ENCODE assay signal across 10 cellular contexts in genomic region chr12:2797721-2798418, GRCh38. TPM values are rescaled to one million over a fixed set of nuclear protein-coding genes. Genes with fewer than 3 reads are reported as not detected.
DNase-seq lines count a peak whose midpoint lies in the region; ATAC-seq and TF ChIP-seq lines count a peak whose summit lies in the region.
"Had no signal": no experiment of that assay in that cellular context is flagged by ENCODE, and none has a peak within 500 bp of the region (broad histone marks: within the 10 kb centered on the region; RNA-seq: fewer than 3 reads in every experiment).

No MANE protein-coding gene starts in this region.

- ATAC-seq in naive thymus-derived CD8-positive, alpha-beta T cell = no peak

- DNase-seq in Caco-2 (no peak), MM.1S (no peak), NCI-H187 (lab: John Stamatoyannopoulos, UW) (no peak), NCI-H82 (lab: John Stamatoyannopoulos, UW) (no peak), HPDE6-E6E7 (ENCODE audit: extremely low spot score) (no peak), NCI-H1930 (lab: John Stamatoyannopoulos, UW) (no peak)
- no peak for DNase-seq in naive thymus-derived CD8-positive, alpha-beta T cell

- peak overlapping the region; percentile 9 for H3K4me3 Mint-ChIP-seq in Caco-2 (ENCODE audit: unreplicated experiment)
- H3K4me3 Mint-ChIP-seq in naive thymus-derived CD8-positive, alpha-beta T cell = peak overlapping the region in 6 of 10 donors; percentile 90 to 96 (median 92)

- no peak overlapping the region for H3K27ac ChIP-seq in MM.1S (ENCODE audit: low read length)
- peak overlapping the region; percentile 2 for H3K27ac ChIP-seq in cingulate gyrus (ENCODE audit: low read depth, low read length)
- H3K27ac ChIP-seq: SK-N-MC had no signal

- intact Hi-C loops in Caco-2 (cut with micrococcal nuclease; ENCODE audit: unreplicated experiment) = no loop called here

- no peak overlapping the region for H3K27ac Mint-ChIP-seq in Caco-2 (ENCODE audit: unreplicated experiment)
- H3K27ac Mint-ChIP-seq in naive thymus-derived CD8-positive, alpha-beta T cell = peak overlapping the region in 6 of 10 donors; percentile 10 to 83 (median 52)

- no peaks in the 10 kb centered on the region for H3K9me3 Mint-ChIP-seq in Caco-2 (ENCODE audit: unreplicated experiment)
- H3K9me3 Mint-ChIP-seq in naive thymus-derived CD8-positive, alpha-beta T cell = no peaks in the 10 kb centered on the region

- no peaks in the 10 kb centered on the region for H3K27me3 Mint-ChIP-seq in Caco-2 (ENCODE audit: insufficient read depth, unreplicated experiment)
- no peaks in the 10 kb centered on the region for H3K27me3 Mint-ChIP-seq in naive thymus-derived CD8-positive, alpha-beta T cell

- H3K9me2 ChIP-seq in MM.1S (replicated peaks; ENCODE audit: insufficient read depth, low read length) = no peaks in the 10 kb centered on the region

- H3K4me1 ChIP-seq in Caco-2 (peaks cover 11% of the 10 kb centered on the region), MM.1S (ENCODE audit: low read length) (0 out of 2 replicates have a peak, but pooled peaks cover 4% of the 10 kb centered on the region)

- peaks cover 51% of the 10 kb centered on the region for H3K79me2 ChIP-seq in MM.1S (ENCODE audit: low read length)

- no peak overlapping the region for H3K9ac ChIP-seq in MM.1S (ENCODE audit: low read length)

- CTCF ChIA-PET in Caco-2 (lab: Charles Lee) = no interaction called here

- no peak overlapping the region for H2AFZ ChIP-seq in MM.1S (ENCODE audit: low read length)

- no TSS peak for BruUV-seq in Caco-2 (replicated peaks; lab: Mats Ljungman, UMichigan)

- no peaks in the 10 kb centered on the region for H3F3A ChIP-seq in MM.1S (ENCODE audit: insufficient read depth, low read length)

- H3K9me3 ChIP-seq in Caco-2 (no peaks in the 10 kb centered on the region), MM.1S (replicated peaks; ENCODE audit: insufficient read depth, low read length) (no peaks in the 10 kb centered on the region)

- POLR2A ChIA-PET in Caco-2 (lab: Charles Lee) = no interaction called here
- POLR2A ChIA-PET in naive thymus-derived CD8-positive, alpha-beta T cell (lab: Charles Lee) = interaction anchor here (5.5 to 6.2 kb wide), 2 partner anchors 14 to 105 kb away, joined by 51 to 94 read pairs; partner anchors contain the start of gene ITFG2

- 0 out of 2 replicates have a peak, but pooled peaks cover 5% of the 10 kb centered on the region for H4K20me1 ChIP-seq in MM.1S (ENCODE audit: insufficient read depth, low read length)

- H3K27me3 ChIP-seq in Caco-2 (replicated peaks; ENCODE audit: control insufficient read depth, insufficient read depth, low read length) = no peaks in the 10 kb centered on the region
- no peaks in the 10 kb centered on the region for H3K27me3 ChIP-seq in MM.1S (replicated peaks; ENCODE audit: insufficient read depth, low read length)

- H3K36me3 Mint-ChIP-seq in Caco-2 (ENCODE audit: insufficient read depth, unreplicated experiment) = peaks cover 77% of the 10 kb centered on the region
- H3K36me3 Mint-ChIP-seq in naive thymus-derived CD8-positive, alpha-beta T cell = peaks cover 5 to 60% (median 10%) of the 10 kb centered on the region in 3 donors

- H3K36me3 ChIP-seq in Caco-2 (ENCODE audit: control insufficient read depth, insufficient read depth, low read length) (peaks cover 8% of the 10 kb centered on the region), MM.1S (replicated peaks; ENCODE audit: insufficient read depth, low read length) (peaks cover 30% of the 10 kb centered on the region)

- H3K4me3 ChIP-seq in Caco-2 (ENCODE audit: low read depth, low read length) = no peak overlapping the region
- H3K4me3 ChIP-seq in MM.1S (ENCODE audit: low read length) = no peak overlapping the region
- H3K4me3 ChIP-seq: SK-N-MC had no signal

- TF ChIP-seq CTCF in Caco-2 (IDR thresholded peaks at IDR 0.05; ENCODE audit: insufficient read depth in 1 of 2, low read depth in 1 of 2, low read length in 1 of 2, severe bottlenecking in 1 of 2, unreplicated experiment in 1 of 2) = peak in 1 of 2 experiments; percentile 23
- peak; percentile 28; the same call in 1 of the 2 replicates for TF ChIP-seq CTCF in MM.1S (IDR thresholded peaks at IDR 0.05; ENCODE audit: low read length)

- H3K4me2 ChIP-seq in MM.1S (ENCODE audit: low read depth, low read length) = no peak overlapping the region

- H3K4me1 Mint-ChIP-seq in Caco-2 (ENCODE audit: low read depth, unreplicated experiment) = peaks cover 16% of the 10 kb centered on the region
- H3K4me1 Mint-ChIP-seq in naive thymus-derived CD8-positive, alpha-beta T cell = peaks cover 11 to 30% (median 20%) of the 10 kb centered on the region in 4 donors

RNA-seq across cellular contexts. Expression of gene FKBP4, which starts 3.1 kb away (rescaled TPM):
- 118 and 136 TPM in 2 replicates for total RNA-seq in Caco-2 (2022)
- 10 to 100 TPM; 67.2 to 67.5 TPM for total RNA-seq in naive thymus-derived CD8-positive, alpha-beta T cell
- polyA plus RNA-seq in naive thymus-derived CD8-positive, alpha-beta T cell = 10 to 100 TPM; 30.3 to 41.5 (median 33.9) TPM

RNA-seq across cellular contexts. Expression of gene ITFG2, which starts 14.6 kb away (rescaled TPM):
- 52.6 and 58.5 TPM in 2 replicates for total RNA-seq in Caco-2 (2022)
- 100 to 1,000 TPM; 128 to 151 TPM for total RNA-seq in naive thymus-derived CD8-positive, alpha-beta T cell
- 10 to 100 TPM; 50.2 to 59.2 (median 50.7) TPM for polyA plus RNA-seq in naive thymus-derived CD8-positive, alpha-beta T cell

RNA-seq across cellular contexts. Expression of gene NRIP2, which starts 37.0 kb away (rescaled TPM):
- total RNA-seq in Caco-2 (2022) = not detected in 2 replicates
- not detected for total RNA-seq in naive thymus-derived CD8-positive, alpha-beta T cell
- 1 to 10 TPM; 1.3 to 2.4 (median 1.6) TPM for polyA plus RNA-seq in naive thymus-derived CD8-positive, alpha-beta T cell

RNA-seq across cellular contexts. Expression of gene TEX52, which starts 59.0 kb away (rescaled TPM):
- 0.34 TPM in 1 of 2 replicates, not detected in the other for total RNA-seq in Caco-2 (2022)
- total RNA-seq in naive thymus-derived CD8-positive, alpha-beta T cell = not detected
- polyA plus RNA-seq in naive thymus-derived CD8-positive, alpha-beta T cell = not detected
- total RNA-seq: fibroblast of lung had no signal
- polyA plus RNA-seq: fibroblast of lung had no signal
